19 cellular contexts compared by ENCODE assay signal in the genomic region with DNA sequence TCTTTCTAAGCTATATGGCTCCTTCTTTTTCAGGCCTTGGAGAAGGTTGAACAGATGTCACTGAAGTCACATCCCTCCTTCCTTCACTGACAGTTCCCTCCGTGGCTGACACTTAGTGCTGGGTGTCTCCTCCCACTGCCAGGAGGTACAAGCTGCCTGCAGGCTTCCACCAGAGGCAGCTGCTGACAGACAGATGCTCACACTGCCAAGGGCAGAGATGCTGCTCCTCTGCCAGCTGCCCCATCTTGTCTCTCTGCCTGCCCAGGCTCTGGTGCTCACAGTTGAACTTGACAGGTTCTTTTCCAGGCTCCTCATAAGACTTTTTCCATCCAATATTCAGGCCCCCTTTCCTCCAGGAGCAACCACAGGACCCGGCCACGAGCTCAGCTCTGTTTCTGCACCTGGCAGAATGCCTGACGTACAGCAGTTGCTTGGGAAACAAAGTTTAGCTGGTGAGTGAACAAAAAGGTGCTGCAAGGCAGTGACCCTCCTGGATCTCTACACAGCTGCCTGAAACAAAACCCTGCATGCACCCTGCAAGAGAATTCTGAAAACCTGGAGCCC.
A peak's percentile ranks its signal among the peaks of the same experiment; 100 is the strongest.
DNase-seq lines count a peak whose midpoint lies in the region; ATAC-seq and TF ChIP-seq lines count a peak whose summit lies in the region.
"Had no signal": no experiment of that assay in that cellular context is flagged by ENCODE, and none has a peak within 500 bp of the region (broad histone marks: within the 10 kb centered on the region; RNA-seq: fewer than 3 reads in every experiment).

No MANE protein-coding gene starts in this region.

- DNase-seq in DMS53 treated with DMSO at 0.1 percent for 48 hours (lab: John Stamatoyannopoulos, UW; ENCODE audit: unreplicated experiment) (peak; percentile 16), NCI-H146 (lab: John Stamatoyannopoulos, UW) (peak; percentile 64), SK-N-DZ (ENCODE audit: low spot score) (peak; percentile 32)
- DNase-seq in activated T-cell treated with anti-CD3 and anti-CD28 coated beads, Interleukin-2, amount 50 U/mL, for 48 hours, result no peak
- no peak for DNase-seq in activated CD8-positive, alpha-beta T cell treated with anti-CD3 and anti-CD28 coated beads for 36 hours
- DNase-seq: adrenal gland; AML-193; Caco-2; central memory CD4-positive, alpha-beta T cell; effector CD4-positive, alpha-beta T cell; esophagus squamous epithelium; GF-D8; midbrain; NCI-H2081; SIG-M5; small intestine had no signal

- H3K36me3 Mint-ChIP-seq in nephron (ENCODE audit: low read depth), result peaks cover under 1% of the 10 kb centered on the region
- no peaks in the 10 kb centered on the region for H3K36me3 Mint-ChIP-seq in activated CD8-positive, alpha-beta T cell treated with anti-CD3 and anti-CD28 coated beads for 36 hours (ENCODE audit: low read depth)

- TF ChIP-seq CTCF in nephron (IDR thresholded peaks at IDR 0.05; ENCODE audit: unreplicated experiment in 3 of 3), result no peak
- no peak for TF ChIP-seq CTCF in activated CD8-positive, alpha-beta T cell treated with anti-CD3 and anti-CD28 coated beads for 36 hours (IDR thresholded peaks at IDR 0.05)

- H3K27ac Mint-ChIP-seq in nephron, result peak overlapping the region; percentile 57 to 88 (median 66)
- no peak overlapping the region for H3K27ac Mint-ChIP-seq in activated CD8-positive, alpha-beta T cell treated with anti-CD3 and anti-CD28 coated beads for 36 hours
- H3K27ac Mint-ChIP-seq: activated T-helper 17 cell treated with anti-CD3 and anti-CD28 coated beads, Interleukin-2, amount 50 U/mL, for 72 hours had no signal

- CTCF ChIA-PET in activated CD8-positive, alpha-beta T cell treated with anti-CD3 and anti-CD28 coated beads for 36 hours (lab: Charles Lee), result interaction anchor here (1.2 kb wide), 1 partner anchor 56 kb away, joined by 4 read pairs; no protein-coding TSS in a partner anchor

- peaks cover 43% of the 10 kb centered on the region for H3K4me1 Mint-ChIP-seq in nephron
- no peaks in the 10 kb centered on the region for H3K4me1 Mint-ChIP-seq in activated CD8-positive, alpha-beta T cell treated with anti-CD3 and anti-CD28 coated beads for 36 hours (ENCODE audit: low read depth)
- H3K4me1 Mint-ChIP-seq: activated T-helper 17 cell treated with anti-CD3 and anti-CD28 coated beads, Interleukin-2, amount 50 U/mL, for 72 hours had no signal

- H3K27me3 Mint-ChIP-seq in nephron (ENCODE audit: low read depth), result peaks cover 16% of the 10 kb centered on the region
- peaks cover 5% of the 10 kb centered on the region for H3K27me3 Mint-ChIP-seq in activated CD8-positive, alpha-beta T cell treated with anti-CD3 and anti-CD28 coated beads for 36 hours

- peak overlapping the region in 1 of 3 experiments; percentile 2 for H3K4me3 Mint-ChIP-seq in nephron
- no peak overlapping the region for H3K4me3 Mint-ChIP-seq in activated CD8-positive, alpha-beta T cell treated with anti-CD3 and anti-CD28 coated beads for 36 hours
- H3K4me3 Mint-ChIP-seq: activated T-helper 17 cell treated with anti-CD3 and anti-CD28 coated beads, Interleukin-2, amount 50 U/mL, for 72 hours had no signal

- ATAC-seq in activated CD8-positive, alpha-beta T cell treated with anti-CD3 and anti-CD28 coated beads for 36 hours, result no peak
- no peak for ATAC-seq in GM21390 (IDR thresholded peaks at IDR 0.05; ENCODE audit: unreplicated experiment)
- ATAC-seq: activated T-helper 17 cell treated with anti-CD3 and anti-CD28 coated beads, Interleukin-2, amount 50 U/mL, for 72 hours had no signal

- H3K9me3 Mint-ChIP-seq in nephron, result peaks cover 1% of the 10 kb centered on the region
- no peaks in the 10 kb centered on the region for H3K9me3 Mint-ChIP-seq in activated CD8-positive, alpha-beta T cell treated with anti-CD3 and anti-CD28 coated beads for 36 hours
- H3K9me3 Mint-ChIP-seq: activated T-helper 17 cell treated with anti-CD3 and anti-CD28 coated beads, Interleukin-2, amount 50 U/mL, for 72 hours had no signal

- POLR2A ChIA-PET in activated CD8-positive, alpha-beta T cell treated with anti-CD3 and anti-CD28 coated beads for 36 hours (lab: Charles Lee), result no interaction called here

- intact Hi-C loops in activated CD8-positive, alpha-beta T cell treated with anti-CD3 and anti-CD28 coated beads for 36 hours (cut with micrococcal nuclease), result no loop called here

Comparison
In these comparisons a context has a peak if more than half of its experiments do, and no peak if none do; other contexts are left out.
1. DNase-seq: peak in DMS53 treated with DMSO at 0.1 percent for 48 hours (single experiment), NCI-H146 (single experiment) and SK-N-DZ (single experiment); none in activated T-cell treated with anti-CD3 and anti-CD28 coated beads, Interleukin-2, amount 50 U/mL, for 48 hours (0 of 2) and activated CD8-positive, alpha-beta T cell treated with anti-CD3 and anti-CD28 coated beads for 36 hours (single experiment).